ENCODE assay signal across 21 cellular contexts in genomic region chr15:98018761-98019351, GRCh38.
"Had no signal": no experiment of that assay in that cellular context is flagged by ENCODE, and none has a peak within 500 bp of the region (broad histone marks: within the 10 kb centered on the region; RNA-seq: fewer than 3 reads in every experiment).

No MANE protein-coding gene starts in this region.

- H3K9me3 ChIP-seq: SJSA1 had no signal

- H3K36me3 ChIP-seq: SJSA1 had no signal

- DNase-seq: activated CD4-positive, alpha-beta T cell treated with anti-CD3 and anti-CD28 coated beads for 48 hours; activated CD4-positive, alpha-beta T cell treated with anti-CD3 and anti-CD28 coated beads, Interleukin-2, amount 50 U/mL, for 4 hours; activated CD4-positive, CD25-positive, alpha-beta regulatory T cell treated with anti-CD3 and anti-CD28 coated beads, Interleukin-2, amount 50 U/mL, for 72 hours; activated CD8-positive, alpha-beta memory T cell treated with anti-CD3 and anti-CD28 coated beads, Interleukin-2, amount 10 ng/mL, durations not matched to agents 7 days and 5 days; activated effector memory CD4-positive, alpha-beta T cell treated with Interleukin-2 at 50 U/mL for 16 hours; activated naive CD4-positive, alpha-beta T cell; activated T-cell treated with anti-CD3 and anti-CD28 coated beads, Interleukin-2, amount 50 U/mL, for 24 hours; aorta; KG1; NCI-H1092; NCI-H1417; NCI-H2029 treated with DMSO at 0.1 percent for 48 hours; NCI-H345; NCI-H510A; NCI-H526 treated with DMSO at 0.1 percent for 48 hours; NCI-H82; PC-3; SHP77 had no signal

- H3K27ac ChIP-seq: SJSA1 had no signal

- H3K4me1 ChIP-seq: SJSA1 had no signal

- H3K4me3 ChIP-seq: SJSA1 had no signal

- H3K27me3 ChIP-seq: SJSA1 had no signal

- ATAC-seq: activated CD8-positive, alpha-beta memory T cell treated with anti-CD3 and anti-CD28 coated beads, Interleukin-2, amount 10 ng/mL, durations not matched to agents 7 days and 5 days; PC-3; SK-N-SH treated with all-trans-retinoic acid at 6 μM for 48 hours; WTC11 had no signal
